14 cellular contexts compared by ENCODE assay signal in the genomic region with DNA sequence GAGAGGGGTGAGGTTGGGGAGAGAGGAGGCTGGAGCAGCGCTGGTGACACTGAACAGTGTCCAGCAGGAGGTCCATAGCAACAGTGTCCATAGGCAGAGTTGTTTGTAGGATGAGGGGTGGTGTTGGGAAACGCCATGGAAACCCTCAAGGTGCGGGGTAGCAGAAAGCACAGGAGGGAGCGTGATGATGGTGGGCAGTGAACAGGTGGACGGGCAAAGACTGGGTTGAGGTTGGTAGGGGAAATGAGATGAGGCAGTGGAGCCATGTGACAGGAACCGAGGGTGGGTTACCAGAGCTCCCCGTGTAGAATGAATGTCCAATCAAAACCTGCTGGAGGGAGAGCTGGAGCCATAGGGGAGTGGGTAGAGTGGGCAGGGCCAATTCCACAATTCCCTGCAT.
"Had no signal": no experiment of that assay in that cellular context is flagged by ENCODE, and none has a peak within 500 bp of the region (broad histone marks: within the 10 kb centered on the region; RNA-seq: fewer than 3 reads in every experiment).

No MANE protein-coding gene starts in this region.

- H3K4me1 ChIP-seq: thyroid gland had no signal

- H3K9me3 Mint-ChIP-seq: activated CD4-positive, alpha-beta T cell treated with anti-CD3 and anti-CD28 coated beads, Interleukin-2, amount 10 ng/mL, durations not matched to agents 7 days and 5 days; activated naive CD4-positive, alpha-beta T cell treated with anti-CD3 and anti-CD28 coated beads, Interleukin-2, amount 10 ng/mL, durations not matched to agents 7 days and 5 days; activated T-cell treated with anti-CD3 and anti-CD28 coated beads, Interleukin-2, amount 50 U/mL, for 4 hours; naive thymus-derived CD8-positive, alpha-beta T cell had no signal

- H3K27ac ChIP-seq: esophagus squamous epithelium, sigmoid colon, thyroid gland had no signal

- H3K36me3 Mint-ChIP-seq: activated naive CD4-positive, alpha-beta T cell treated with anti-CD3 and anti-CD28 coated beads, Interleukin-2, amount 10 ng/mL, durations not matched to agents 7 days and 5 days; naive thymus-derived CD8-positive, alpha-beta T cell had no signal

- DNase-seq: activated CD4-positive, alpha-beta T cell treated with anti-CD3 and anti-CD28 coated beads, Interleukin-2, amount 10 ng/mL, durations not matched to agents 7 days and 5 days; activated CD4-positive, CD25-positive, alpha-beta regulatory T cell; activated CD8-positive, alpha-beta T cell treated with anti-CD3 and anti-CD28 coated beads, Interleukin-2, amount 10 ng/mL, durations not matched to agents 7 days and 5 days; activated effector memory CD4-positive, alpha-beta T cell treated with Interleukin-2 at 50 U/mL for 16 hours; activated naive CD4-positive, alpha-beta T cell treated with anti-CD3 and anti-CD28 coated beads, Interleukin-2, amount 10 ng/mL, durations not matched to agents 7 days and 5 days; activated T-cell treated with anti-CD3 and anti-CD28 coated beads, Interleukin-2, amount 50 U/mL, for 4 hours; effector CD8-positive, alpha-beta T cell; esophagus squamous epithelium; mesenchymal stem cell; naive thymus-derived CD8-positive, alpha-beta T cell; sigmoid colon; stimulated activated CD4-positive, alpha-beta T cell treated with anti-CD3 and anti-CD28 coated beads, Interleukin-4, amount 100 ng/mL, for 4 hours; stimulated activated naive CD4-positive, alpha-beta T cell; thyroid gland had no signal

- H3K4me3 ChIP-seq: esophagus squamous epithelium, sigmoid colon, thyroid gland had no signal

- H3K9me3 ChIP-seq: esophagus squamous epithelium, sigmoid colon, thyroid gland had no signal

- H3K36me3 ChIP-seq: esophagus squamous epithelium, sigmoid colon, thyroid gland had no signal

- ATAC-seq: activated CD8-positive, alpha-beta T cell treated with anti-CD3 and anti-CD28 coated beads, Interleukin-2, amount 10 ng/mL, durations not matched to agents 7 days and 5 days; activated T-cell treated with anti-CD3 and anti-CD28 coated beads, Interleukin-2, amount 50 U/mL, for 4 hours; naive thymus-derived CD8-positive, alpha-beta T cell had no signal

- H3K4me3 Mint-ChIP-seq: activated CD4-positive, alpha-beta T cell treated with anti-CD3 and anti-CD28 coated beads, Interleukin-2, amount 10 ng/mL, durations not matched to agents 7 days and 5 days; activated CD8-positive, alpha-beta T cell treated with anti-CD3 and anti-CD28 coated beads, Interleukin-2, amount 10 ng/mL, durations not matched to agents 7 days and 5 days; activated naive CD4-positive, alpha-beta T cell treated with anti-CD3 and anti-CD28 coated beads, Interleukin-2, amount 10 ng/mL, durations not matched to agents 7 days and 5 days; activated T-cell treated with anti-CD3 and anti-CD28 coated beads, Interleukin-2, amount 50 U/mL, for 4 hours had no signal

- H3K27ac Mint-ChIP-seq: activated CD4-positive, alpha-beta T cell treated with anti-CD3 and anti-CD28 coated beads, Interleukin-2, amount 10 ng/mL, durations not matched to agents 7 days and 5 days; activated CD8-positive, alpha-beta T cell treated with anti-CD3 and anti-CD28 coated beads, Interleukin-2, amount 10 ng/mL, durations not matched to agents 7 days and 5 days; activated naive CD4-positive, alpha-beta T cell treated with anti-CD3 and anti-CD28 coated beads, Interleukin-2, amount 10 ng/mL, durations not matched to agents 7 days and 5 days had no signal
